ENCODE assay signal across 13 cellular contexts in genomic region chr11:74390697-74391096, GRCh38.
"Had no signal": no experiment of that assay in that cellular context is flagged by ENCODE, and none has a peak within 500 bp of the region (broad histone marks: within the 10 kb centered on the region; RNA-seq: fewer than 3 reads in every experiment).

No MANE protein-coding gene starts in this region.

- ATAC-seq: left cardiac atrium, lower lobe of right lung, right cardiac atrium had no signal

- H3K4me3 ChIP-seq: cardiac muscle cell, esophagus squamous epithelium, lower lobe of right lung, smooth muscle cell had no signal

- H3K9me3 ChIP-seq: esophagus squamous epithelium, lower lobe of right lung had no signal

- H3K27ac ChIP-seq: cardiac muscle cell, esophagus squamous epithelium, lower lobe of right lung had no signal

- H3K27me3 Mint-ChIP-seq: type B pancreatic cell had no signal

- DNase-seq: activated CD4-positive, alpha-beta T cell treated with anti-CD3 and anti-CD28 coated beads for 4 hours; esophagus squamous epithelium; foreskin fibroblast; left cardiac atrium; lower lobe of right lung; midbrain; nucleus accumbens; right cardiac atrium; SW 1271; T1000 had no signal

- H3K27ac Mint-ChIP-seq: type B pancreatic cell had no signal

- H3K4me2 ChIP-seq: smooth muscle cell had no signal

- H3K36me3 ChIP-seq: cardiac muscle cell, esophagus squamous epithelium, lower lobe of right lung had no signal

- H3K27me3 ChIP-seq: cardiac muscle cell, esophagus squamous epithelium had no signal

- H3K4me1 ChIP-seq: esophagus squamous epithelium, lower lobe of right lung had no signal

- H3K9me3 Mint-ChIP-seq: type B pancreatic cell had no signal

- H3K4me3 Mint-ChIP-seq: type B pancreatic cell had no signal
